17 cellular contexts compared by ENCODE assay signal in genomic region chr14:75049136-75049535, GRCh38. TPM values are rescaled to one million over a fixed set of nuclear protein-coding genes. Genes with fewer than 3 reads are reported as not detected.
DNase-seq lines count a peak whose midpoint lies in the region; ATAC-seq and TF ChIP-seq lines count a peak whose summit lies in the region.
"Had no signal": no experiment of that assay in that cellular context is flagged by ENCODE, and none has a peak within 500 bp of the region (broad histone marks: within the 10 kb centered on the region; RNA-seq: fewer than 3 reads in every experiment).

No MANE protein-coding gene starts in this region.

- H3K4me3 ChIP-seq in adrenal gland (peak overlapping the region in 1 of 4 donors; percentile 22), fibroblast of lung (replicated peaks in 1 of 4; ENCODE audit: control extremely low read depth in 1 of 4, insufficient read depth in 1 of 4, low read depth in 3 of 4, low read length in 4 of 4) (peak overlapping the region in 1 of 4 experiments; percentile 23), thyroid gland (replicated peaks in 1 of 3) (no peak overlapping the region)
- H3K4me3 ChIP-seq: SJCRH30 had no signal

- H3K36me3 Mint-ChIP-seq in CD4-positive, alpha-beta T cell (ENCODE audit: low read depth): peaks cover 50% of the 10 kb centered on the region
- H3K36me3 Mint-ChIP-seq in effector memory CD8-positive, alpha-beta T cell (ENCODE audit: insufficient read depth): peaks cover 15% of the 10 kb centered on the region
- H3K36me3 Mint-ChIP-seq: natural killer cell had no signal

- no peaks in the 10 kb centered on the region for H4K20me1 ChIP-seq in fibroblast of lung (ENCODE audit: control insufficient read depth, extremely low read depth, insufficient read depth, low read length)

- H3K4me1 ChIP-seq in adrenal gland (replicated peaks in 1 of 2) (peaks cover 34 to 61% of the 10 kb centered on the region in 2 donors), fibroblast of lung (ENCODE audit: control insufficient read depth, extremely low read depth, insufficient read depth, low read length) (peaks cover 9% of the 10 kb centered on the region), thyroid gland (peaks cover 49 to 52% of the 10 kb centered on the region in 2 donors)

- no peaks in the 10 kb centered on the region for H3K27me3 Mint-ChIP-seq in CD4-positive, alpha-beta T cell
- no peaks in the 10 kb centered on the region for H3K27me3 Mint-ChIP-seq in effector memory CD8-positive, alpha-beta T cell
- H3K27me3 Mint-ChIP-seq: activated T-helper 17 cell treated with anti-CD3 and anti-CD28 coated beads, Interleukin-2, amount 50 U/mL, for 72 hours; IgD-negative memory B cell had no signal

- no peak overlapping the region for H2AFZ ChIP-seq in fibroblast of lung (ENCODE audit: low read length)

- no peak overlapping the region for H3K4me3 Mint-ChIP-seq in CD4-positive, alpha-beta T cell
- H3K4me3 Mint-ChIP-seq in effector memory CD8-positive, alpha-beta T cell: no peak overlapping the region

- H3K4me2 ChIP-seq in fibroblast of lung (ENCODE audit: extremely low read depth, insufficient read depth, low read length): peak overlapping the region; percentile 48

- CTCF ChIA-PET in CD4-positive, alpha-beta T cell (lab: Charles Lee): interaction anchor here (1.1 to 1.9 kb wide), 2 partner anchors 17 to 188 kb away, joined by 3 to 5 read pairs; no protein-coding TSS in a partner anchor

- H3K4me1 Mint-ChIP-seq in CD4-positive, alpha-beta T cell (ENCODE audit: low read depth): peaks cover 74% of the 10 kb centered on the region
- peaks cover 23 to 42% of the 10 kb centered on the region in 2 donors for H3K4me1 Mint-ChIP-seq in effector memory CD8-positive, alpha-beta T cell (ENCODE audit: low read depth in 2 of 2)

- no peak overlapping the region for H3K9ac ChIP-seq in fibroblast of lung (ENCODE audit: insufficient read depth, low read length)

- no peak overlapping the region for H3K27ac Mint-ChIP-seq in CD4-positive, alpha-beta T cell
- H3K27ac Mint-ChIP-seq in effector memory CD8-positive, alpha-beta T cell: no peak overlapping the region
- H3K27ac Mint-ChIP-seq: activated T-helper 17 cell treated with anti-CD3 and anti-CD28 coated beads, Interleukin-2, amount 50 U/mL, for 72 hours had no signal

- POLR2A ChIA-PET in CD4-positive, alpha-beta T cell (lab: Charles Lee): interaction anchor here (0.9 to 4.1 kb wide), 3 partner anchors 8 to 29 kb away, joined by 3 to 22 read pairs (median 4); partner anchors contain the start of gene ACYP1

- H3K27ac ChIP-seq in adrenal gland (peak overlapping the region; percentile 15 to 94 (median 89)), fibroblast of lung (ENCODE audit: insufficient read depth, low read length) (peak overlapping the region; percentile 43), thyroid gland (peak overlapping the region; percentile 94 to 95 (median 95))
- H3K27ac ChIP-seq in CD4-positive, alpha-beta T cell (ENCODE audit: low read depth, low read length): no peak overlapping the region
- H3K27ac ChIP-seq: SJCRH30 had no signal

- no peaks in the 10 kb centered on the region for H3K27me3 ChIP-seq in adrenal gland
- no peaks in the 10 kb centered on the region for H3K27me3 ChIP-seq in fibroblast of lung (ENCODE audit: control insufficient read depth, insufficient read depth, low read length)
- no peaks in the 10 kb centered on the region for H3K27me3 ChIP-seq in thyroid gland
- H3K27me3 ChIP-seq in CD4-positive, alpha-beta T cell (ENCODE audit: control insufficient read depth, insufficient read depth, low read length): no peaks in the 10 kb centered on the region
- H3K27me3 ChIP-seq: SJCRH30 had no signal

- DNase-seq in adrenal gland (no peak), fibroblast of lung (ENCODE audit: low read depth in 2 of 2) (peak in 1 of 2 donors; percentile 5), pons (ENCODE audit: low spot score) (peak; percentile 85), thyroid gland (no peak), NCI-H1694 (lab: John Stamatoyannopoulos, UW) (no peak), H4 (ENCODE audit: low spot score) (no peak)
- no peak for DNase-seq in CD4-positive, alpha-beta T cell
- no peak for DNase-seq in effector memory CD8-positive, alpha-beta T cell
- DNase-seq: activated CD4-positive, CD25-positive, alpha-beta regulatory T cell; natural killer cell; NCI-H2029 treated with DMSO at 0.1 percent for 48 hours; NCI-H524 treated with DMSO at 0.1 percent for 48 hours; SJCRH30; stimulated activated CD4-positive, alpha-beta T cell treated with anti-CD3 and anti-CD28 coated beads, Interleukin-2, amount 100 ng/mL, for 24 hours; trophoblast cell had no signal

- TF ChIP-seq CTCF in adrenal gland (IDR thresholded peaks at IDR 0.05) (no peak), fibroblast of lung (conservative IDR thresholded peaks at IDR 0.05 in 1 of 2, IDR thresholded peaks at IDR 0.05 in 1 of 2; ENCODE audit: low read depth in 1 of 2, low read length in 2 of 2) (no peak), thyroid gland (IDR thresholded peaks at IDR 0.05) (no peak)
- no peak for TF ChIP-seq CTCF in CD4-positive, alpha-beta T cell (IDR thresholded peaks at IDR 0.05)

- no peak for ATAC-seq in CD4-positive, alpha-beta T cell (ENCODE audit: poor library complexity)
- ATAC-seq in effector memory CD8-positive, alpha-beta T cell (replicated peaks): no peak
- ATAC-seq: activated T-helper 17 cell treated with anti-CD3 and anti-CD28 coated beads, Interleukin-2, amount 50 U/mL, for 72 hours; natural killer cell had no signal

- H3K9me3 ChIP-seq in adrenal gland (replicated peaks in 1 of 3) (no peaks in the 10 kb centered on the region), fibroblast of lung (ENCODE audit: control insufficient read depth, insufficient read depth, low read depth, low read length) (no peaks in the 10 kb centered on the region), thyroid gland (no peaks in the 10 kb centered on the region)
- H3K9me3 ChIP-seq in CD4-positive, alpha-beta T cell (ENCODE audit: control insufficient read depth, low read length): no peaks in the 10 kb centered on the region
- H3K9me3 ChIP-seq: SJCRH30 had no signal

- H3K36me3 ChIP-seq in adrenal gland (replicated peaks in 1 of 2) (no peaks in the 10 kb centered on the region), fibroblast of lung (ENCODE audit: control insufficient read depth, insufficient read depth, low read length) (no peaks in the 10 kb centered on the region), thyroid gland (no peaks in the 10 kb centered on the region)

- H3K79me2 ChIP-seq in fibroblast of lung (ENCODE audit: control insufficient read depth, insufficient read depth, low read length): peaks cover 2% of the 10 kb centered on the region

- no peak for TF ChIP-seq POLR2A in adrenal gland (IDR thresholded peaks at IDR 0.05)
- TF ChIP-seq POLR2A in thyroid gland (IDR thresholded peaks at IDR 0.05): peak in 1 of 2 donors; percentile 24

- H3K9me3 Mint-ChIP-seq in CD4-positive, alpha-beta T cell: no peaks in the 10 kb centered on the region
- no peaks in the 10 kb centered on the region for H3K9me3 Mint-ChIP-seq in effector memory CD8-positive, alpha-beta T cell
- H3K9me3 Mint-ChIP-seq: activated T-helper 17 cell treated with anti-CD3 and anti-CD28 coated beads, Interleukin-2, amount 50 U/mL, for 72 hours; IgD-negative memory B cell; natural killer cell had no signal

- WGBS in adrenal gland, 4 donors: 28 to 52% (median 45%) methylated on average over 5 of the region's 5 CpGs
- 51 to 52% methylated on average over 5 of the region's 5 CpGs for WGBS in thyroid gland, 2 donors

- intact Hi-C loops in adrenal gland (cut with DNase I): no loop called here
- intact Hi-C loops in thyroid gland (cut with DNase I): no loop called here
- intact Hi-C loops in CD4-positive, alpha-beta T cell (cut with DNase I, micrococcal nuclease): no loop called here

RNA-seq across cellular contexts. Expression of gene MLH3, which starts 2.1 kb away (rescaled TPM):
- total RNA-seq in adrenal gland (10 to 100 TPM; 22.2 to 51.4 (median 27.5) TPM), fibroblast of lung (37.5 and 53.8 TPM in 2 replicates), thyroid gland (10 to 100 TPM; 48.1 to 68.1 (median 57.9) TPM)
- polyA plus RNA-seq in adrenal gland (10 to 100 TPM; 25.6 to 47.9 (median 46.8) TPM), fibroblast of lung (9.5 and 12.2 TPM in 2 replicates)
- polyA plus RNA-seq in fibroblast of lung (2012): 9.1 and 9.9 TPM in 2 replicates
- 10.6 and 16.1 TPM in 2 replicates for polyA minus RNA-seq in fibroblast of lung (ENCODE audit: low replicate concordance)
- 10 to 100 TPM; 13.2 to 14.4 TPM for total RNA-seq in CD4-positive, alpha-beta T cell
- 6.6 and 11.8 TPM in 2 replicates for total RNA-seq in H4 (2014; rRNA removed; shearing (Covaris generic))

RNA-seq across cellular contexts. Expression of gene ACYP1, which starts 14.7 kb away (rescaled TPM):
- total RNA-seq in adrenal gland: 10 to 100 TPM; 11.5 to 36.5 (median 17.8) TPM
- 10 to 100 TPM; 23.2 to 73.0 (median 66.8) TPM for polyA plus RNA-seq in adrenal gland
- total RNA-seq in fibroblast of lung: 7.4 and 14.5 TPM in 2 replicates
- 13.7 and 18.7 TPM in 2 replicates for polyA plus RNA-seq in fibroblast of lung
- 12.8 and 16.3 TPM in 2 replicates for polyA plus RNA-seq in fibroblast of lung (2012)
- not detected in 2 replicates for polyA minus RNA-seq in fibroblast of lung (ENCODE audit: low replicate concordance)
- 10 to 100 TPM; 24.0 to 48.8 (median 36.1) TPM for total RNA-seq in thyroid gland
- 1 to 10 TPM; 7.9 to 9.4 TPM for total RNA-seq in CD4-positive, alpha-beta T cell
- 9.7 and 14.8 TPM in 2 replicates for total RNA-seq in H4 (2014; rRNA removed; shearing (Covaris generic))

RNA-seq across cellular contexts. Expression of gene ZC2HC1C, which starts 20.3 kb away (rescaled TPM):
- total RNA-seq in adrenal gland (1 to 10 TPM; 1.9 to 9.5 (median 5.6) TPM), fibroblast of lung (1.5 and 1.8 TPM in 2 replicates), thyroid gland (10 to 100 TPM in 2 of 4 donors, 1 to 10 TPM in 2; 8.3 to 15.8 (median 12.4) TPM)
- polyA plus RNA-seq in adrenal gland (10 to 100 TPM in 1 of 3 donors, 1 to 10 TPM in 2; 6.1 to 12.1 (median 6.8) TPM), fibroblast of lung (0.88 and 0.90 TPM in 2 replicates)
- polyA plus RNA-seq in fibroblast of lung (2012): 0.90 and 1.2 TPM in 2 replicates
- polyA minus RNA-seq in fibroblast of lung (ENCODE audit: low replicate concordance): 0.16 and 2.3 TPM in 2 replicates
- under 1 TPM; 0.22 to 0.30 TPM for total RNA-seq in CD4-positive, alpha-beta T cell
- 0.21 and 2.7 TPM in 2 replicates for total RNA-seq in H4 (2014; rRNA removed; shearing (Covaris generic))
- total RNA-seq: SJCRH30 had no signal

RNA-seq across cellular contexts. Expression of gene EIF2B2, which starts 46.4 kb away (rescaled TPM):
- total RNA-seq in adrenal gland (10 to 100 TPM; 20.6 to 90.9 (median 51.6) TPM), fibroblast of lung (30.2 and 34.2 TPM in 2 replicates), thyroid gland (10 to 100 TPM; 47.0 to 94.8 (median 69.3) TPM)
- polyA plus RNA-seq in adrenal gland (10 to 100 TPM; 23.4 to 90.2 (median 32.8) TPM), fibroblast of lung (83.6 and 120 TPM in 2 replicates)
- 51.4 and 73.0 TPM in 2 replicates for polyA plus RNA-seq in fibroblast of lung (2012)
- 40.7 and 49.0 TPM in 2 replicates for polyA minus RNA-seq in fibroblast of lung (ENCODE audit: low replicate concordance)
- total RNA-seq in CD4-positive, alpha-beta T cell: 10 to 100 TPM; 21.0 to 24.2 TPM
- total RNA-seq in H4 (2014; rRNA removed; shearing (Covaris generic)): 51.0 and 90.5 TPM in 2 replicates
